Comparison of ENCODE assay signal across 8 cellular contexts in the genomic region with DNA sequence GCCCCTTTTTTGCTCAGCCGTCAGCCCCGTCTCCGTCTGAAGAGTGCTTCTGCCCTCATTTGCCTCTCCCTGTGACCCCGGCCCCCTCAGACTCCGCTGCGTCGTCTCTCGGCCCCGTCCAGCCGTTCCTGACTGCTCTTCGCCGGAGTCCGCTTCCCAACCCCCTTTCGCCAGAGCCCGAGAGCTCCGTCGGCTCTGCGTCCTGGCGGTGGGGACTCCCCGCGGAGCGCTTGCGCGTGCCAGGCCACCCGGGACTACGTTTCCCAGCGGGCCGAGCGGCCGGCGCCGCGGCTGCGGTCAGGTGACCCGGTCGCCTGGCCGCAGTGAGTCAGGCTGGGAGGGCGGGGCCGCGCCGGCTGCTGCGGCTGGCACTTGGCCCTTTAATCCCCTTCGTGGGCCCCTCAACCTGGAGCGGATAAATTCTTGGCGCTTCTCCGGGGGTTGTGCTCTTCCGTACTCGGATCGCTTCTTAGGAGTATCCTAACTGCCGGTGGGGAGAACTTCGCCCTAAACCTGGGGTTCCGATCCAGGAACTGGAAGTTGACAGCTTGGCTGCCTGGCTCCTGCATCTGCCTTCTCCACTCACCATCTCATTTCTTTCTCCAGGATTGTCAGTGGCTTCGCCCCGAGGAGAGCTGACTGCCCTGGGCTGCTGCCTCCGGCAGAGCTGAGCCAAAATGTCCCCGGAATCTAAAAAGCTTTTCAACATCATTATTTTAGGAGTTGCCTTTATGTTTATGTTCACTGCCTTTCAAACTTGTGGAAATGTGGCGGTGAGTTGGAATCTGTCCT. TPM values are rescaled to one million over a fixed set of nuclear protein-coding genes. Genes with fewer than 3 reads are reported as not detected.
DNase-seq lines count a peak whose midpoint lies in the region; ATAC-seq and TF ChIP-seq lines count a peak whose summit lies in the region.

A gene (plus strand): TSS at position 444 of the 792 bp plus-strand sequence. CDS start 234 bp downstream, at position 678.

- in situ Hi-C loops in SK-MEL-5 (cut with HindIII; ENCODE audit: low pct_unique_long_range_greater_than_20kb, low sequenced_read_pairs): loop anchor here (25.0 kb wide), 1 partner anchor 301 kb away; no protein-coding TSS in a partner anchor

- peaks cover 8% of the 10 kb centered on the region for H3F3A ChIP-seq in Loucy (ENCODE audit: low read depth)

- peaks cover 59% of the 10 kb centered on the region for H3K4me1 Mint-ChIP-seq in neural crest cell

- WGBS in stomach, 5 donors: 0 to 1% (median 1%) methylated on average over 33 to 57 of the region's 57 CpGs

- intact Hi-C loops in stomach (cut with DNase I; ENCODE audit: low total_unique reads): no loop called here

- H3K4me2 ChIP-seq in Loucy (ENCODE audit: low read depth, low read length, poor library complexity, severe bottlenecking): peak within 1 kb of the TSS; percentile 91

- TF ChIP-seq EP300 in stomach (IDR thresholded peaks at IDR 0.05): no peak

- peak; percentile 78 for ATAC-seq in foreskin keratinocyte

- peaks cover 76% of the 10 kb centered on the region for H3K79me2 ChIP-seq in Loucy (ENCODE audit: insufficient read depth, low read length)

- TF ChIP-seq CTCF in Loucy (conservative IDR thresholded peaks at IDR 0.05; ENCODE audit: low read length) (no peak), foreskin keratinocyte (conservative IDR thresholded peaks at IDR 0.05) (no peak), neural crest cell (conservative IDR thresholded peaks at IDR 0.05) (no peak), stomach (IDR thresholded peaks at IDR 0.05) (no peak)

- no peaks in the 10 kb centered on the region for H3K9me3 Mint-ChIP-seq in neural crest cell

- H3K9me2 ChIP-seq in Loucy (replicated peaks; ENCODE audit: low read depth, low read length): no peaks in the 10 kb centered on the region

- peaks cover 33% of the 10 kb centered on the region for H3K36me3 ChIP-seq in ES-I3 (ENCODE audit: insufficient read depth, low read length)
- peaks cover 28% of the 10 kb centered on the region for H3K36me3 ChIP-seq in H7 (replicated peaks; ENCODE audit: control insufficient read depth, insufficient read depth, low read length)
- H3K36me3 ChIP-seq in Loucy (ENCODE audit: insufficient read depth, low read length): peaks cover 37% of the 10 kb centered on the region
- peaks cover 28 to 48% (median 44%) of the 10 kb centered on the region in 4 donors for H3K36me3 ChIP-seq in stomach

- H3K36me3 Mint-ChIP-seq in neural crest cell (ENCODE audit: low read depth): peaks cover 37% of the 10 kb centered on the region

- no peaks in the 10 kb centered on the region for H3K27me3 ChIP-seq in H7 (ENCODE audit: control insufficient read depth, insufficient read depth, low read length)
- H3K27me3 ChIP-seq in Loucy (ENCODE audit: insufficient read depth, low read length, poor library complexity, severe bottlenecking): peaks cover 19% of the 10 kb centered on the region
- H3K27me3 ChIP-seq in foreskin keratinocyte: no peaks in the 10 kb centered on the region
- no peaks in the 10 kb centered on the region for H3K27me3 ChIP-seq in stomach

- peaks cover 5% of the 10 kb centered on the region for H3K27me3 Mint-ChIP-seq in neural crest cell (ENCODE audit: low read depth)

- H3K9me3 ChIP-seq in ES-I3 (ENCODE audit: control insufficient read depth, insufficient read depth, low read length): no peaks in the 10 kb centered on the region
- H3K9me3 ChIP-seq in Loucy (ENCODE audit: insufficient read depth, low read depth, low read length): no peaks in the 10 kb centered on the region
- H3K9me3 ChIP-seq in stomach: no peaks in the 10 kb centered on the region

- peak within 1 kb of the TSS; percentile 100 for H3K27ac Mint-ChIP-seq in neural crest cell (ENCODE audit: unreplicated experiment)

- DNase-seq in H7: peak; percentile 98
- peak; percentile 97 for DNase-seq in SK-MEL-5 (ENCODE audit: low read depth, low spot score)
- peak; percentile 79 to 97 (median 87) for DNase-seq in activated naive CD4-positive, alpha-beta T cell (lab: John Stamatoyannopoulos, UW)
- peak; percentile 92 to 93 for DNase-seq in foreskin keratinocyte
- peak; percentile 82 for DNase-seq in neural crest cell (ENCODE audit: low read depth, low spot score)
- DNase-seq in stomach: peak; percentile 91

- H3K4me1 ChIP-seq in ES-I3 (ENCODE audit: insufficient read depth, low read length): peaks cover 18% of the 10 kb centered on the region
- peaks cover 58% of the 10 kb centered on the region for H3K4me1 ChIP-seq in Loucy (ENCODE audit: insufficient read depth, low read length, poor library complexity, severe bottlenecking)
- H3K4me1 ChIP-seq in foreskin keratinocyte: peaks cover 17% of the 10 kb centered on the region
- H3K4me1 ChIP-seq in stomach: peaks cover 48 to 62% (median 54%) of the 10 kb centered on the region in 4 donors

- H3K4me3 Mint-ChIP-seq in neural crest cell: peak within 1 kb of the TSS; percentile 99

- H3K4me3 ChIP-seq in H7 (ENCODE audit: insufficient read depth, low read depth, low read length) (peak within 1 kb of the TSS; percentile 98), Loucy (ENCODE audit: low read length, poor library complexity, severe bottlenecking) (peak within 1 kb of the TSS; percentile 99), stomach (peak within 1 kb of the TSS; percentile 67 to 94 (median 88))

- peak within 1 kb of the TSS; percentile 87 for H2AFZ ChIP-seq in Loucy (ENCODE audit: low read length)

- H3K9ac ChIP-seq in ES-I3 (ENCODE audit: low read depth, low read length) (peak within 1 kb of the TSS; percentile 98), Loucy (ENCODE audit: low read depth, low read length, poor library complexity, severe bottlenecking) (peak within 1 kb of the TSS; percentile 100)

- TF ChIP-seq POLR2A in stomach (IDR thresholded peaks at IDR 0.05): no peak

- H4K20me1 ChIP-seq in Loucy (ENCODE audit: insufficient read depth, low read length, poor library complexity, severe bottlenecking): peaks cover 49% of the 10 kb centered on the region

- H3K27ac ChIP-seq in foreskin keratinocyte: peak within 1 kb of the TSS; percentile 92
- peak within 1 kb of the TSS; percentile 95 to 100 (median 99) for H3K27ac ChIP-seq in stomach

RNA-seq across cellular contexts. Expression of the gene that starts here (rescaled TPM):
- total RNA-seq in H7 (2014; rRNA removed; shearing (Covaris generic)): 11.1 and 16.5 TPM in 2 replicates
- 41.4 and 42.3 TPM in 2 replicates for total RNA-seq in SK-MEL-5 (2014; rRNA removed; shearing (Covaris generic))
- 30.1 and 46.9 TPM in 2 replicates for polyA plus RNA-seq in SK-MEL-5 (2015; cell fraction: cytosol; rRNA removed)
- 79.5 and 111 TPM in 2 replicates for polyA plus RNA-seq in SK-MEL-5 (2015; cell fraction: nucleus; rRNA removed)
- total RNA-seq in foreskin keratinocyte (13.8 and 16.3 TPM in 2 replicates), neural crest cell (29.6 and 31.6 TPM in 2 replicates), stomach (10 to 100 TPM in 4 of 5 donors, 1 to 10 TPM in 1; 7.0 to 66.1 (median 46.8) TPM)
- polyA plus RNA-seq in foreskin keratinocyte (9.1 and 10.1 TPM in 2 replicates), stomach (10 to 100 TPM in 1 of 3 donors, 1 to 10 TPM in 2; 7.2 to 11.2 (median 9.3) TPM)

Comparison
In these comparisons a context has a peak if more than half of its experiments do, and no peak if none do; other contexts are left out.
1. Peak in every context shown above with its lines: DNase-seq, ATAC-seq, H3K4me3 ChIP-seq and H3K27ac ChIP-seq.